Comparison of ENCODE assay signal across 19 cellular contexts in genomic region chr18:47798366-47798765, GRCh38.
DNase-seq lines count a peak whose midpoint lies in the region; ATAC-seq, FAIRE-seq and TF ChIP-seq lines count a peak whose summit lies in the region.
"Had no signal": no experiment of that assay in that cellular context is flagged by ENCODE, and none has a peak within 500 bp of the region (broad histone marks: within the 10 kb centered on the region; RNA-seq: fewer than 3 reads in every experiment).

No MANE protein-coding gene starts in this region.

- H3K4me1 ChIP-seq in right atrium auricular region, result peaks cover 0 to 15% of the 10 kb centered on the region in 2 donors
- H3K4me1 ChIP-seq in H1 (replicated peaks in 1 of 4; ENCODE audit: control insufficient read depth in 3 of 4, insufficient read depth in 4 of 4, low read length in 3 of 4), result peaks cover 0 to 6% (median 2%) of the 10 kb centered on the region in 4 experiments; a peak in 3 of 7 replicates
- no peaks in the 10 kb centered on the region for H3K4me1 ChIP-seq in HepG2 (ENCODE audit: insufficient read depth, low read length)
- H3K4me1 ChIP-seq: HAP-1 had no signal

- H4K5ac ChIP-seq in H1 (ENCODE audit: insufficient read length, low read depth, low read length), result no peak overlapping the region

- peak overlapping the region; percentile 46 for H4K91ac ChIP-seq in H1 (replicated peaks; ENCODE audit: insufficient read length, low read length)

- no peak for TF ChIP-seq CTCF in right atrium auricular region (IDR thresholded peaks at IDR 0.05)
- no peak for TF ChIP-seq CTCF in H1 (IDR thresholded peaks at IDR 0.05; ENCODE audit: control extremely low read depth in 1 of 3, insufficient read depth in 1 of 3, low read depth in 1 of 3, low read length in 3 of 3)
- no peak for TF ChIP-seq CTCF in nephron progenitor cell (IDR thresholded peaks at IDR 0.05)
- no peak for TF ChIP-seq CTCF in progenitor cell of endocrine pancreas (IDR thresholded peaks at IDR 0.05; ENCODE audit: unreplicated experiment)
- TF ChIP-seq CTCF in HepG2 (CRISPR knock-in tag; IDR thresholded peaks at IDR 0.05), result no peak

- H3K23me2 ChIP-seq in H1 (ENCODE audit: low read depth, low read length), result peaks cover 2% of the 10 kb centered on the region; the same call in 1 of the 2 replicates

- no peaks in the 10 kb centered on the region for H3K9me3 ChIP-seq in right atrium auricular region
- H3K9me3 ChIP-seq in H1 (ENCODE audit: insufficient read depth in 2 of 2, low read depth in 1 of 2, low read length in 1 of 2), result no peaks in the 10 kb centered on the region
- no peaks in the 10 kb centered on the region for H3K9me3 ChIP-seq in HepG2 (ENCODE audit: low read length)
- H3K9me3 ChIP-seq: HAP-1 had no signal

- no TSS peak for BruUV-seq in HepG2 (replicated peaks; lab: Mats Ljungman, UMichigan)

- TF ChIP-seq EP300 in H1 (IDR thresholded peaks at IDR 0.05; ENCODE audit: borderline replicate concordance in 1 of 2, low read depth in 2 of 2, low read length in 2 of 2) (no peak), HepG2 (IDR thresholded peaks at IDR 0.05; ENCODE audit: low read depth in 2 of 2, low read length in 2 of 2) (no peak), HepG2 (CRISPR knock-in tag; IDR thresholded peaks at IDR 0.05; ENCODE audit: borderline replicate concordance) (no peak)

- in situ Hi-C loops in HepG2 (cut with HindIII; ENCODE audit: extremely low pct_ligation_motif_present, low pct_unique_long_range_greater_than_20kb), result no loop called here

- no peak overlapping the region for H2BK120ac ChIP-seq in H1 (replicated peaks; ENCODE audit: low read depth, low read length)

- H3K27ac ChIP-seq in right atrium auricular region, result no peak overlapping the region
- H3K27ac ChIP-seq in H1 (ENCODE audit: low read depth, low read length), result no peak overlapping the region
- no peak overlapping the region for H3K27ac ChIP-seq in HepG2 (ENCODE audit: extremely low read length, insufficient read depth, low read length)

- H3K36me3 ChIP-seq in right atrium auricular region, result no peaks in the 10 kb centered on the region
- no peaks in the 10 kb centered on the region for H3K36me3 ChIP-seq in H1 (ENCODE audit: control insufficient read depth in 2 of 4, insufficient read depth in 4 of 4, low read length in 3 of 4)
- H3K36me3 ChIP-seq in HepG2 (replicated peaks in 1 of 2; ENCODE audit: control insufficient read depth in 1 of 2, insufficient read depth in 2 of 2, low read length in 2 of 2), result no peaks in the 10 kb centered on the region
- H3K36me3 ChIP-seq: HAP-1 had no signal

- H2AFZ ChIP-seq in H1 (ENCODE audit: low read length) (0 out of 2 replicates have a peak overlapping the region, but pooled peaks have one; percentile 19), HepG2 (ENCODE audit: low read length) (no peak overlapping the region)

- DNase-seq in right atrium auricular region (ENCODE audit: low spot score) (peak; percentile 11), Right ventricle myocardium inferior (ENCODE audit: missing footprints) (no peak), H1 (ENCODE audit: low read depth in 1 of 2, low spot score in 2 of 2) (no peak), nephron progenitor cell (no peak), progenitor cell of endocrine pancreas (ENCODE audit: low spot score, unreplicated experiment) (no peak), HepG2 (ENCODE audit: low spot score) (no peak)
- DNase-seq: 8988T; C1 segment of cervical spinal cord; CD4-positive, CD25-positive, alpha-beta regulatory T cell; CD8-positive, alpha-beta memory T cell; COR-L47; DMS 273 treated with DMSO at 0.1 percent for 48 hours; DMS53; DND-41 had no signal

- H3K4me1 Mint-ChIP-seq in nephron progenitor cell (peaks cover 53% of the 10 kb centered on the region), progenitor cell of endocrine pancreas (ENCODE audit: low read depth) (no peaks in the 10 kb centered on the region)
- H3K4me1 Mint-ChIP-seq: CD4-positive, CD25-positive, alpha-beta regulatory T cell; CD8-positive, alpha-beta memory T cell had no signal

- CTCF ChIA-PET in H1 (lab: Charles Lee; ENCODE audit: partially characterized antibody), result no interaction called here
- CTCF ChIA-PET in HepG2 (lab: Yijun Ruan, JAX; ENCODE audit: low intra/inter-chr PET ratio, low total read pairs), result no interaction called here

- TF ChIP-seq POLR2A in H1 (IDR thresholded peaks at IDR 0.05; ENCODE audit: control extremely low read depth in 1 of 2, low read depth in 2 of 2, low read length in 2 of 2) (no peak), HepG2 (IDR thresholded peaks at IDR 0.05; ENCODE audit: insufficient read depth in 1 of 2, low read depth in 2 of 2, low read length in 2 of 2) (no peak)

- no peaks in the 10 kb centered on the region for H3K27me3 ChIP-seq in right atrium auricular region
- H3K27me3 ChIP-seq in H1 (replicated peaks in 1 of 4; ENCODE audit: control insufficient read depth in 3 of 4, extremely low read depth in 1 of 4, insufficient read depth in 3 of 4, low read length in 3 of 4), result no peaks in the 10 kb centered on the region
- peaks cover 5 to 60% of the 10 kb centered on the region in 2 experiments; a peak in 3 of 5 replicates for H3K27me3 ChIP-seq in HepG2 (ENCODE audit: control insufficient read depth in 1 of 2, insufficient read depth in 2 of 2, low read length in 2 of 2)

- H4K8ac ChIP-seq in H1 (ENCODE audit: extremely low read depth, insufficient read depth, low read length), result no peak overlapping the region

- H3K27ac Mint-ChIP-seq in nephron progenitor cell (peak overlapping the region; percentile 56), progenitor cell of endocrine pancreas (no peak overlapping the region)
- H3K27ac Mint-ChIP-seq: CD4-positive, CD25-positive, alpha-beta regulatory T cell had no signal

- ATAC-seq in Right ventricle myocardium inferior (no peak), GM18858 (IDR thresholded peaks at IDR 0.05; ENCODE audit: unreplicated experiment) (no peak), HG02588 (IDR thresholded peaks at IDR 0.05; ENCODE audit: unreplicated experiment) (no peak), HepG2 (no peak; the same call in 2 of the 3 replicates)

- no peak overlapping the region for H3K4me3 Mint-ChIP-seq in nephron progenitor cell
- no peak overlapping the region for H3K4me3 Mint-ChIP-seq in progenitor cell of endocrine pancreas (ENCODE audit: low read depth)
- H3K4me3 Mint-ChIP-seq: CD4-positive, CD25-positive, alpha-beta regulatory T cell; CD8-positive, alpha-beta memory T cell had no signal

- H3K9ac ChIP-seq in H1 (replicated peaks in 1 of 4; ENCODE audit: extremely low read depth in 1 of 4, low read depth in 3 of 4, low read length in 3 of 4), result no peak overlapping the region
- H3K9ac ChIP-seq in HepG2 (ENCODE audit: insufficient read depth, low read depth, low read length), result no peak overlapping the region

- peak overlapping the region; percentile 75; the same call in 1 of the 2 replicates for H2AK5ac ChIP-seq in H1 (ENCODE audit: low read depth, low read length)

- no peak overlapping the region for H2BK12ac ChIP-seq in H1 (ENCODE audit: low read depth, low read length)

- H2BK5ac ChIP-seq in H1 (ENCODE audit: low read depth, low read length), result no peak overlapping the region; the same call in 1 of the 2 replicates

- no peak overlapping the region for H3K4me2 ChIP-seq in H1 (ENCODE audit: insufficient read depth in 1 of 2, low read depth in 2 of 2, low read length in 2 of 2)
- H3K4me2 ChIP-seq in HepG2 (ENCODE audit: low read depth, low read length), result no peak overlapping the region

- H3K79me2 ChIP-seq in H1 (ENCODE audit: control insufficient read depth in 1 of 2, insufficient read depth in 2 of 2, low read length in 2 of 2), result no peaks in the 10 kb centered on the region
- no peaks in the 10 kb centered on the region for H3K79me2 ChIP-seq in HepG2 (ENCODE audit: insufficient read depth, low read length)

- H3K23ac ChIP-seq in H1 (ENCODE audit: insufficient read length), result no peak overlapping the region

- intact Hi-C loops in Right ventricle myocardium inferior (cut with DNase I), result no loop called here
- intact Hi-C loops in HepG2 (cut with micrococcal nuclease; ENCODE audit: unreplicated experiment), result no loop called here

- no peak overlapping the region for H2BK20ac ChIP-seq in H1 (ENCODE audit: low read length)

- WGBS in H1 (ENCODE audit: extremely low coverage in 1 of 2, insufficient coverage in 1 of 2, insufficient read length in 1 of 2, insufficient replicate concordance in 2 of 2, low coverage in 1 of 2, low lambda C conversion rate in 2 of 2, missing lambda C conversion rate in 1 of 2), 2 experiments, result 89% methylated on average over 11 of the region's 11 CpGs; no CpG with 5 or more reads in 1 of the 2 experiments
- 35% methylated on average over 10 of the region's 11 CpGs for WGBS in HepG2 (ENCODE audit: low lambda C conversion rate)

- POLR2A ChIA-PET in H1 (lab: Charles Lee; ENCODE audit: partially characterized antibody) (no interaction called here), HepG2 (lab: Yijun Ruan, JAX) (no interaction called here)

- FAIRE-seq in H1 (lab: Jason Lieb, UNC), result no peak
- no peak for FAIRE-seq in HepG2 (lab: Jason Lieb, UNC)
- FAIRE-seq: G401.6, GM12891 had no signal

- H2BK15ac ChIP-seq in H1 (ENCODE audit: low read length), result no peak overlapping the region

- H3K36me3 Mint-ChIP-seq in nephron progenitor cell (ENCODE audit: low read depth) (no peaks in the 10 kb centered on the region), progenitor cell of endocrine pancreas (ENCODE audit: insufficient read depth) (no peaks in the 10 kb centered on the region)
- H3K36me3 Mint-ChIP-seq: CD4-positive, CD25-positive, alpha-beta regulatory T cell; CD8-positive, alpha-beta memory T cell had no signal

- no peaks in the 10 kb centered on the region for H4K20me1 ChIP-seq in H1 (replicated peaks in 1 of 2; ENCODE audit: control insufficient read depth in 1 of 2, insufficient read depth in 2 of 2, low read length in 2 of 2)
- no peaks in the 10 kb centered on the region for H4K20me1 ChIP-seq in HepG2 (ENCODE audit: insufficient read depth, low read length)

- H3K14ac ChIP-seq in H1 (ENCODE audit: insufficient read length), result no peak overlapping the region

- H3K9me3 Mint-ChIP-seq in nephron progenitor cell (no peaks in the 10 kb centered on the region), progenitor cell of endocrine pancreas (ENCODE audit: low read depth) (no peaks in the 10 kb centered on the region)
- H3K9me3 Mint-ChIP-seq: CD8-positive, alpha-beta memory T cell had no signal

- peak overlapping the region; percentile 32; the same call in 1 of the 2 replicates for H3K18ac ChIP-seq in H1 (ENCODE audit: extremely low read depth, low read length)

- H3K27me3 Mint-ChIP-seq in nephron progenitor cell (ENCODE audit: low read depth, poor library complexity), result peaks cover 15% of the 10 kb centered on the region
- peaks cover 8% of the 10 kb centered on the region for H3K27me3 Mint-ChIP-seq in progenitor cell of endocrine pancreas

- no peak overlapping the region for H3K4ac ChIP-seq in H1 (replicated peaks; ENCODE audit: insufficient read length, low read depth, low read length)

- no peak for TF ChIP-seq RAD21 in H1 (IDR thresholded peaks at IDR 0.05 in 1 of 2, conservative IDR thresholded peaks at IDR 0.05 in 1 of 2; ENCODE audit: low read depth in 2 of 2, low read length in 2 of 2)
- TF ChIP-seq RAD21 in HepG2 (CRISPR knock-in tag; IDR thresholded peaks at IDR 0.05), result no peak

- H3K4me3 ChIP-seq in right atrium auricular region (no peak overlapping the region), H1 (ENCODE audit: extremely low read depth in 1 of 4, insufficient read depth in 2 of 4, low read depth in 3 of 4, low read length in 4 of 4) (no peak overlapping the region), HepG2 (replicated peaks in 1 of 3; ENCODE audit: insufficient read depth in 1 of 3, low read depth in 2 of 3, low read length in 3 of 3) (no peak overlapping the region)
- H3K4me3 ChIP-seq: HAP-1 had no signal

- H3K79me1 ChIP-seq in H1 (ENCODE audit: low read depth, low read length), result no peaks in the 10 kb centered on the region

- H3K56ac ChIP-seq in H1 (replicated peaks; ENCODE audit: insufficient read length, low read depth, low read length), result no peak overlapping the region
